ENCODE assay signal across 8 cellular contexts in the genomic region with DNA sequence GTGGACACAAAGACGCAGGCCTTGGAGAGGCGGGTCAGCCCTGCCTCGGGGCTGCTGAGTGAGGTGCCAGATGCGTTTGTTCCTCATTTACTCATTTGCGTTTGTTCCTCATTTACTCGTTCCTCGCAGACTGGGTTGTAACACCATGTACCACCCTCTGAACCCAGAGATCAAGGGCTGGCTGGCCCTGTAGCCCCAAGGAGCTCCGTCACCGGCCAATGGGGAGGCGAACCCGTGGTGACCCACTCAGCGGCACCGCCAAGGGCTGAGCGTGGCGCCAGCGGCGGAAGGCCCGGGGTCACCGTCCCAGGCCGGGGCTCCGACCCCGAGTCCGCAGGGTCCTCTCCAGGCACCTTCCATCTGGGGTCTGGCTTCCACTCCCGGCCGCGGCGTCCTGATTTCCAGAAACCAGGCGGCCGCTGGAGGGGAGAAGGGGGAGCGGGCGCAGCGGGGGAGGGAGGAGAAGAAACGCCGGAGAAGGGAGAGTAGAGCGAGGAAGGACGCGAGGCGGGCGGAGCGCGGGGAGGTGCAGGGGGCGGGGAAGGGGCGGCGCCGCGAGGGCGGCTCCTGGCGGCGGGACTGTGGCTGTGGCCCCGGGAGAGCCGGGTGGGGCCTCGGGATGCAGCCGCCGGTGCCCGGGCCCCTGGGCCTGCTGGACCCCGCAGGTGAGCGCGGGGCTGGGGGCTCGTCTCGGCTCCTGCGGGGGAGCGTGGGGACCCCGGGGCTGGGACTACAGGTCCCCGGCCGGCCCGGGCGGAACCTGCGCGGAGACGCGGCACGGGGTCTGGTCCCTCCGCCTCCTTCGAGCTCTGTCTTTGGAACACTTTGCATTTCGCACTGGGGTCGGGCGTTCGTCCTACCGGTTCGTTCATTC. TPM values are rescaled to one million over a fixed set of nuclear protein-coding genes. Genes with fewer than 3 reads are reported as not detected.
DNase-seq lines count a peak whose midpoint lies in the region; ATAC-seq and TF ChIP-seq lines count a peak whose summit lies in the region.

A gene (plus strand): TSS at position 576 of the 874 bp plus-strand sequence. CDS start 44 bp downstream, at position 620.

- in situ Hi-C loops in endometrial microvascular endothelial cells (cut with HindIII; ENCODE audit: inconsistent ontology term, low pct_unique_long_range_greater_than_20kb, low sequenced_read_pairs): no loop called here

- ATAC-seq in GM18868 (IDR thresholded peaks at IDR 0.05; ENCODE audit: unreplicated experiment): peak; percentile 89
- peak; percentile 75 for ATAC-seq in HG03342 (IDR thresholded peaks at IDR 0.05; ENCODE audit: unreplicated experiment)

- DNase-seq in NOMO-1 treated with DMSO at 0.1 percent for 48 hours (lab: John Stamatoyannopoulos, UW; ENCODE audit: unreplicated experiment) (peak; percentile 91), mesenteric fat pad (ENCODE audit: low spot score) (peak; percentile 97)
- peak; percentile 76 for DNase-seq in activated CD8-positive, alpha-beta memory T cell treated with anti-CD3 and anti-CD28 coated beads, Interleukin-2, amount 50 U/mL, for 4 hours
- peak; percentile 40 for DNase-seq in stimulated activated CD8-positive, alpha-beta memory T cell treated with anti-CD3 and anti-CD28 coated beads, Interleukin-15, amount 100 ng/mL, for 1 hour (ENCODE audit: low read depth)

- TF ChIP-seq CTCF in 22Rv1 (IDR thresholded peaks at IDR 0.05): peak; percentile 53

- no peak within 1 kb of the TSS for H3K27ac ChIP-seq in 22Rv1

RNA-seq across cellular contexts. Expression of the gene that starts here (rescaled TPM):
- total RNA-seq in endometrial microvascular endothelial cells (ENCODE audit: inconsistent ontology term): 31.3 TPM
- total RNA-seq in mesenteric fat pad: 22.7 TPM

Comparison
In these comparisons a context has a peak if more than half of its experiments do, and no peak if none do; other contexts are left out.
1. DNase-seq: peak in every context shown above with its lines; median percentile 97 in mesenteric fat pad; 91 in NOMO-1 treated with DMSO at 0.1 percent for 48 hours; 76 in activated CD8-positive, alpha-beta memory T cell treated with anti-CD3 and anti-CD28 coated beads, Interleukin-2, amount 50 U/mL, for 4 hours; 40 in stimulated activated CD8-positive, alpha-beta memory T cell treated with anti-CD3 and anti-CD28 coated beads, Interleukin-15, amount 100 ng/mL, for 1 hour.